Comparison of ENCODE assay signal across 1 cellular context in the genomic region with DNA sequence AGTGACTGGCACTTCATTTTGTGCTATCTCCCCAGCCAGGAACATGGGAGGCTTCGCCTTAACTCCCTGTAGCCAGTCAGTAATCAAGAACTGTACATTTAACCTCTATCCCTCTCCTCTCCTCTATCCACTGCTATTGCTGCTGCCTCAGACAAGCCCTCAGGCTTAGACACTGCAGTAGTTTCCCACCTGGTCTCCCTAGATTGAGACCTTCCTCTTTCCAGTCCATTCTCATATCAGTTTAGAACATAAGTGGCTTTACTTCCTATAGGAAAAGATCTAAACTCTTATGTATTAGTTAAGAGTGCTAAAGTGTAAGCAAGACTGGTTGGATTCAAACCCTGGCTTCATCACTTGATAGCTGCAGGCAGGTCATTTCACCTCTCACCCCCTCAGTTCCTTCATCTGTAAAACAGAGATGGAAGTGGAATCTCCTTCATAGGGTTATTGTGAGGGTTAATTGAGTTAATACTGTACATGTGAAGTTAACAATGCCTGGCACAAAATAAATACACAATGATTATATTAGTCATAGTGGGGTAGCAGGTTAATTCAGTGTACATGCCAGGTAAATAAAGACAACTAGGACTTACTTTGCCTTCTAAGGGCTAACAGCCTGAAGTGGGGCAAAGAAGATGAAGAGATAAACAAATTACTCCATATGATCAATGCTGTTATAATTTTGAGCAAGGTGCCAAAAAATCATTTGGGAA.
TF ChIP-seq lines count a peak whose summit lies in the region.

No MANE protein-coding gene starts in this region.

TF ChIP-seq in endothelial cell of umbilical vein, 7 proteins besides CTCF, POLR2A, EP300 and RAD21 (continued from another document):
- no peak for TF ChIP-seq FOS (IDR thresholded peaks at IDR 0.05; ENCODE audit: borderline replicate concordance, insufficient read depth, low read length)
TF ChIP-seq in endothelial cell of umbilical vein: peak in this region for 0.
